ENCODE assay signal across 9 cellular contexts in genomic region chr6:130848945-130849344, GRCh38.
DNase-seq lines count a peak whose midpoint lies in the region; ATAC-seq and FAIRE-seq lines count a peak whose summit lies in the region.
"Had no signal": no experiment of that assay in that cellular context is flagged by ENCODE, and none has a peak within 500 bp of the region (broad histone marks: within the 10 kb centered on the region; RNA-seq: fewer than 3 reads in every experiment).

No MANE protein-coding gene starts in this region.

- ATAC-seq in GM18519 (IDR thresholded peaks at IDR 0.05; ENCODE audit: low FRiP score, unreplicated experiment) (peak; percentile 96), GM21786 (IDR thresholded peaks at IDR 0.05; ENCODE audit: unreplicated experiment) (peak; percentile 84)

- DNase-seq in HTR-8/SVneo (ENCODE audit: insufficient read length, low spot score) (peak; percentile 5), iPS-NIHi11 (ENCODE audit: low spot score) (peak; percentile 27), T-helper 9 cell (no peak), posterior cingulate gyrus (no peak), substantia nigra (lab: John Stamatoyannopoulos, UW) (no peak), midbrain (lab: John Stamatoyannopoulos, UW) (no peak)
- DNase-seq: heart left ventricle had no signal

- intact Hi-C loops in posterior cingulate gyrus (cut with DNase I), result loop anchor here (10.0 kb wide), 1 partner anchor 524 kb away; no protein-coding TSS in a partner anchor

- H3K27ac ChIP-seq in substantia nigra (ENCODE audit: low read depth, low read length, poor library complexity, severe bottlenecking), result no peak overlapping the region
- H3K27ac ChIP-seq: heart left ventricle had no signal

- FAIRE-seq in HTR-8/SVneo (lab: Jason Lieb, UNC), result no peak

Comparison
In these comparisons a context has a peak if more than half of its experiments do, and no peak if none do; other contexts are left out.
1. DNase-seq: peak in HTR-8/SVneo (single experiment) and iPS-NIHi11 (single experiment); none in T-helper 9 cell (single experiment), posterior cingulate gyrus (0 of 10), substantia nigra (0 of 49) and midbrain (single experiment).